ENCODE assay signal across 11 cellular contexts in the genomic region with DNA sequence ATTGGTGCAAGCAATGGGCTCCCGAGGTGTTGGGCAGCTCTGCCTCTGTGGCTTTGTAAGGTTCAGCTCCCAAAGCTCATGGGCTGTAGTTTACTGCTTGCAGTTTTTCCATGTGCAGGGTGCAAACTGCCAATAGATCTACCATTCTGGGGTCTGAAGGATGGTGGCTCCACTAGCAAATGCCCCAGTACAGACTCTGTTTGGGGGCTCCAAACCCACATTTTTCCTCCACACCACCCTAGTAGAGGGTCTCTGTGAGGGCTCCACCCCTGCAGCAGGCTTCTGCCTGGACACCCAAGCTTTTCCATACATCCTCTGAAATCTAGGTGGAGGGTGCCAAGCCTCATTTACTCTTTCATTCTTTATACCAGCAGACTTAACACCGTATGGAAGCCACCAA.
"Had no signal": no experiment of that assay in that cellular context is flagged by ENCODE, and none has a peak within 500 bp of the region (broad histone marks: within the 10 kb centered on the region; RNA-seq: fewer than 3 reads in every experiment).

No MANE protein-coding gene starts in this region.

- H3K4me3 ChIP-seq: GM23248, GM23338, HAP-1 had no signal

- ATAC-seq: GM23338, HCT116 had no signal

- H3K27ac ChIP-seq: GM23248 had no signal

- H3K36me3 ChIP-seq: HAP-1 had no signal

- DNase-seq: GM23248, GOT3, H7, H9, HCEC 1CT, HFFc6 had no signal

- H3K4me1 ChIP-seq: HAP-1 had no signal

- H3K9me3 ChIP-seq: HAP-1 had no signal

- FAIRE-seq: H1, H54 had no signal
